ENCODE assay signal across 24 cellular contexts in genomic region chr11:17541330-17541885, GRCh38. TPM values are rescaled to one million over a fixed set of nuclear protein-coding genes. Genes with fewer than 3 reads are reported as not detected.
A peak's percentile ranks its signal among the peaks of the same experiment; 100 is the strongest.
DNase-seq lines count a peak whose midpoint lies in the region; ATAC-seq and TF ChIP-seq lines count a peak whose summit lies in the region.
"Had no signal": no experiment of that assay in that cellular context is flagged by ENCODE, and none has a peak within 500 bp of the region (broad histone marks: within the 10 kb centered on the region; RNA-seq: fewer than 3 reads in every experiment).

No MANE protein-coding gene starts in this region.

- no peak for TF ChIP-seq CTCF in left ventricle myocardium inferior (IDR thresholded peaks at IDR 0.05; ENCODE audit: borderline replicate concordance)
- no peak for TF ChIP-seq CTCF in heart right ventricle (IDR thresholded peaks at IDR 0.05)
- no peak for TF ChIP-seq CTCF in body of pancreas (IDR thresholded peaks at IDR 0.05)
- TF ChIP-seq CTCF in transverse colon (IDR thresholded peaks at IDR 0.05): no peak
- TF ChIP-seq CTCF in esophagus muscularis mucosa (IDR thresholded peaks at IDR 0.05): no peak

- TF ChIP-seq EP300 in transverse colon (IDR thresholded peaks at IDR 0.05; ENCODE audit: low read depth) (no peak), esophagus muscularis mucosa (IDR thresholded peaks at IDR 0.05) (no peak)

- no peak for ATAC-seq in heart right ventricle
- no peak for ATAC-seq in body of pancreas
- no peak for ATAC-seq in GM18498 (IDR thresholded peaks at IDR 0.05; ENCODE audit: unreplicated experiment)
- ATAC-seq: activated T-cell treated with anti-CD3 and anti-CD28 coated beads, Interleukin-2, amount 50 U/mL, for 72 hours; right cardiac atrium; T-cell had no signal

- no peak overlapping the region for H3K27ac ChIP-seq in left ventricle myocardium inferior (replicated peaks)
- H3K27ac ChIP-seq in heart right ventricle: no peak overlapping the region
- peak overlapping the region in 3 of 4 donors; percentile 21 to 60 (median 55) for H3K27ac ChIP-seq in body of pancreas
- peak overlapping the region; percentile 83 to 85 (median 84) for H3K27ac ChIP-seq in transverse colon
- H3K27ac ChIP-seq in esophagus muscularis mucosa (replicated peaks in 1 of 4): no peak overlapping the region
- H3K27ac ChIP-seq: C4-2B, KMS-11, PC-9 had no signal

- in situ Hi-C loops in transverse colon (cut with MboI; ENCODE audit: low pct_ligation_motif_present in 1 of 4, low pct_unique_long_range_greater_than_20kb in 1 of 4, low sequenced_read_pairs in 3 of 4): no loop called here

- H3K4me1 ChIP-seq in left ventricle myocardium inferior: peaks cover 5% of the 10 kb centered on the region
- H3K4me1 ChIP-seq in heart right ventricle: peaks cover 0 to 5% (median 0%) of the 10 kb centered on the region in 9 donors
- peaks cover 22% of the 10 kb centered on the region for H3K4me1 ChIP-seq in body of pancreas
- peaks cover 0 to 15% (median 11%) of the 10 kb centered on the region in 4 donors for H3K4me1 ChIP-seq in transverse colon
- H3K4me1 ChIP-seq in esophagus muscularis mucosa: peaks cover 3 to 9% (median 8%) of the 10 kb centered on the region in 4 donors

- peak; percentile 5 for DNase-seq in left ventricle myocardium inferior
- no peak for DNase-seq in heart right ventricle
- no peak for DNase-seq in body of pancreas
- peak; percentile 49 for DNase-seq in left kidney (ENCODE audit: low read depth, low spot score)
- DNase-seq in transverse colon: peak; percentile 48
- DNase-seq in esophagus muscularis mucosa (ENCODE audit: extremely low spot score): no peak
- no peak for DNase-seq in NCI-H1105 (lab: John Stamatoyannopoulos, UW)
- DNase-seq: activated naive CD4-positive, alpha-beta T cell treated with anti-CD3 and anti-CD28 coated beads for 36 hours; activated T-cell treated with anti-CD3 and anti-CD28 coated beads, Interleukin-2, amount 50 U/mL, for 72 hours; amniotic stem cell; HCEC 1CT; NCI-H1694 treated with DMSO at 0.1 percent for 48 hours; NCI-H748 treated with DMSO at 0.1 percent for 48 hours; occipital lobe; PC-9; right cardiac atrium; T-cell had no signal

- H3K4me3 ChIP-seq in left ventricle myocardium inferior (no peak overlapping the region), heart right ventricle (no peak overlapping the region), body of pancreas (no peak overlapping the region), transverse colon (peak overlapping the region in 2 of 4 donors; percentile 6 to 58), esophagus muscularis mucosa (no peak overlapping the region)
- H3K4me3 ChIP-seq: PC-9 had no signal

- H3K27me3 ChIP-seq in left ventricle myocardium inferior (ENCODE audit: low read depth) (peaks cover 48% of the 10 kb centered on the region), heart right ventricle (peaks cover 0 to 32% (median 22%) of the 10 kb centered on the region in 7 donors), body of pancreas (no peaks in the 10 kb centered on the region), transverse colon (peaks cover 9% of the 10 kb centered on the region), esophagus muscularis mucosa (peaks cover 0 to 39% (median 0%) of the 10 kb centered on the region in 4 donors)

- 84% methylated on average over 4 of the region's 4 CpGs for WGBS in heart right ventricle, 2 donors
- 60 to 71% methylated on average over 4 of the region's 4 CpGs for WGBS in body of pancreas, 2 donors
- 48 to 100% methylated on average over 1 to 4 of the region's 4 CpGs for WGBS in transverse colon (ENCODE audit: low coverage in 1 of 2), 2 donors
- WGBS in esophagus muscularis mucosa: 79% methylated on average over 4 of the region's 4 CpGs

- intact Hi-C loops in left ventricle myocardium inferior (cut with micrococcal nuclease): no loop called here
- intact Hi-C loops in heart right ventricle (cut with DNase I): no loop called here
- intact Hi-C loops in body of pancreas (cut with DNase I): no loop called here
- intact Hi-C loops in transverse colon (cut with DNase I; ENCODE audit: low total_unique reads): no loop called here
- intact Hi-C loops in esophagus muscularis mucosa (cut with DNase I): no loop called here

- H3K9me3 ChIP-seq in left ventricle myocardium inferior (replicated peaks): no peaks in the 10 kb centered on the region
- no peaks in the 10 kb centered on the region for H3K9me3 ChIP-seq in heart right ventricle
- H3K9me3 ChIP-seq in body of pancreas: no peaks in the 10 kb centered on the region
- no peaks in the 10 kb centered on the region for H3K9me3 ChIP-seq in transverse colon
- no peaks in the 10 kb centered on the region for H3K9me3 ChIP-seq in esophagus muscularis mucosa

- H3K36me3 ChIP-seq in left ventricle myocardium inferior (no peaks in the 10 kb centered on the region), heart right ventricle (no peaks in the 10 kb centered on the region), body of pancreas (replicated peaks in 1 of 2; ENCODE audit: insufficient read depth in 1 of 2, low read depth in 2 of 2) (no peaks in the 10 kb centered on the region), transverse colon (no peaks in the 10 kb centered on the region), esophagus muscularis mucosa (no peaks in the 10 kb centered on the region)

- no peak for TF ChIP-seq POLR2A in body of pancreas (IDR thresholded peaks at IDR 0.05)
- TF ChIP-seq POLR2A in transverse colon (IDR thresholded peaks at IDR 0.05): no peak
- TF ChIP-seq POLR2A in esophagus muscularis mucosa (IDR thresholded peaks at IDR 0.05; ENCODE audit: low read depth): no peak

RNA-seq across cellular contexts. Expression of gene USH1C, which starts 2.8 kb away (rescaled TPM):
- total RNA-seq in left ventricle myocardium inferior (not detected), heart right ventricle (1 to 10 TPM in 1 of 10 donors, under 1 TPM in 1, not detected in 8; 0.97 to 1.9 TPM), body of pancreas (10 to 100 TPM; 12.7 to 20.8 TPM), transverse colon (1,000 to 10,000 TPM in 1 of 4 donors, 100 to 1,000 TPM in 3; 110 to 1,022 (median 157) TPM), esophagus muscularis mucosa (not detected)
- polyA plus RNA-seq in heart right ventricle: under 1 TPM in 1 of 2 donors, not detected in 1; 0.22 TPM
- total RNA-seq: activated naive CD4-positive, alpha-beta T cell treated with anti-CD3 and anti-CD28 coated beads for 36 hours; activated T-cell treated with anti-CD3 and anti-CD28 coated beads, Interleukin-2, amount 50 U/mL, for 72 hours; bronchial epithelial cell; fibroblast of villous mesenchyme; lung microvascular endothelial cell; myocyte; PC-9; T-cell had no signal

RNA-seq across cellular contexts. Expression of gene OTOG, which starts 5.7 kb away (rescaled TPM):
- not detected for total RNA-seq in left ventricle myocardium inferior
- total RNA-seq in heart right ventricle: not detected
- not detected for polyA plus RNA-seq in heart right ventricle
- not detected for total RNA-seq in body of pancreas
- total RNA-seq in transverse colon: not detected
- total RNA-seq in esophagus muscularis mucosa: not detected
- total RNA-seq: activated naive CD4-positive, alpha-beta T cell treated with anti-CD3 and anti-CD28 coated beads for 36 hours; activated T-cell treated with anti-CD3 and anti-CD28 coated beads, Interleukin-2, amount 50 U/mL, for 72 hours; bronchial epithelial cell; fibroblast of villous mesenchyme; lung microvascular endothelial cell; occipital lobe; PC-9; right cardiac atrium; T-cell had no signal
- polyA plus RNA-seq: right cardiac atrium had no signal

Comparison
In these comparisons a context has a peak if more than half of its experiments do, and no peak if none do; other contexts are left out.
1. DNase-seq: peak in left ventricle myocardium inferior (single experiment), left kidney (single experiment) and transverse colon (single experiment); none in heart right ventricle (0 of 2), body of pancreas (0 of 4), esophagus muscularis mucosa (single experiment) and NCI-H1105 (single experiment).
2. H3K27ac ChIP-seq: peak in body of pancreas (3 of 4) and transverse colon (4 of 4); none in left ventricle myocardium inferior (single experiment), heart right ventricle (0 of 10) and esophagus muscularis mucosa (0 of 4).
3. RNA of gene USH1C, which starts 2.8 kb away (total RNA-seq): 110 to 1,022 TPM in transverse colon; 12.7 to 20.8 TPM in body of pancreas, not detected in esophagus muscularis mucosa, 0.97 to 1.9 TPM in heart right ventricle and not detected in left ventricle myocardium inferior (single experiment); every median in the first group is over 4 times any median in the second.